In the genomic region with DNA sequence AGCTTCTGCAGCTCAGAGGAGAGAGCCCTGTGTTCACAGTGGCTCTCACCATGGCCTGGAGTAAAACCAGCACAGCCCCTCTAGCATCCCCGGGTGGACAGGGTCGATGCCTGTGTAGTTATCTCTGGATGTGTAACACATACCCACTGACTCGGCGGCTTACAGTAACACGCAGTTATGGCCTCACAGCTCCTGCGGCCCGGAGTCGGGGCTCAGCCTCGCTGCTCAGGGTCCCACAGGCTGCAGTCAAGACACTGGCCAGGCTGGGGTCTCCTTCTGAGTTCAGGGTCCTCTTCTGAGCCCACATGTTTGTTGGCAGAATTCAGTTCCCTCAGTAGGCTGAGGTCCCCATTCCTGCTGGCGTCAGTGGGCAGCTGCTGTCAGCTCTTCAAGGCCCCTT, we compare ENCODE assay signal across 23 cellular contexts. TPM values are rescaled to one million over a fixed set of nuclear protein-coding genes. Genes with fewer than 3 reads are reported as not detected.
A peak's percentile ranks its signal among the peaks of the same experiment; 100 is the strongest.
DNase-seq lines count a peak whose midpoint lies in the region; ATAC-seq and TF ChIP-seq lines count a peak whose summit lies in the region.
"Had no signal": no experiment of that assay in that cellular context is flagged by ENCODE, and none has a peak within 500 bp of the region (broad histone marks: within the 10 kb centered on the region; RNA-seq: fewer than 3 reads in every experiment).

No MANE protein-coding gene starts in this region.

- H3K27me3 ChIP-seq in Panc1 (ENCODE audit: control insufficient read depth, insufficient read depth, low read length) (no peaks in the 10 kb centered on the region), endodermal cell (ENCODE audit: control insufficient read depth, insufficient read depth, low read length, poor library complexity, severe bottlenecking) (no peaks in the 10 kb centered on the region), aorta (ENCODE audit: control insufficient read depth in 1 of 2, insufficient read depth in 2 of 2, low read length in 1 of 2) (no peaks in the 10 kb centered on the region)

- H3K27ac ChIP-seq in Panc1 (ENCODE audit: low read length) (peak overlapping the region; percentile 69), endodermal cell (ENCODE audit: low read depth, low read length) (no peak overlapping the region), aorta (ENCODE audit: low read depth in 1 of 2, low read length in 2 of 2) (peak overlapping the region in 1 of 2 donors; percentile 41)

- H3K9ac ChIP-seq in endodermal cell (ENCODE audit: extremely low read depth, low read length, poor library complexity, severe bottlenecking) = no peak overlapping the region

- POLR2A ChIA-PET in Panc1 (lab: Charles Lee) = no interaction called here

- DNase-seq in Panc1 (ENCODE audit: low read depth, low spot score) = no peak
- DNase-seq in endodermal cell = peak; percentile 51
- no peak for DNase-seq in osteocyte (ENCODE audit: extremely low spot score, unreplicated experiment)
- peak; percentile 30 to 65 for DNase-seq in aorta
- DNase-seq in NAMALWA (ENCODE audit: low spot score) = no peak
- DNase-seq in NCI-H526 treated with DMSO at 0.1 percent for 48 hours (lab: John Stamatoyannopoulos, UW) = no peak
- DNase-seq: AML-193; CD4-positive, CD25-positive, alpha-beta regulatory T cell; DMS53; EL; H7; HFFc6; Kasumi-1; MM.1S; NCI-H1092 treated with DMSO at 0.1 percent for 48 hours; NCI-H2081; NCI-H2171 treated with DMSO at 0.1 percent for 48 hours; NCI-H748 treated with DMSO at 0.1 percent for 48 hours; Right ventricle myocardium superior; SW 1271 had no signal

- H3K9me3 Mint-ChIP-seq in endodermal cell = peaks cover 5% of the 10 kb centered on the region
- no peaks in the 10 kb centered on the region for H3K9me3 Mint-ChIP-seq in osteocyte (ENCODE audit: unreplicated experiment)
- H3K9me3 Mint-ChIP-seq: HFFc6 had no signal

- peak overlapping the region; percentile 94 for H3K27ac Mint-ChIP-seq in endodermal cell
- peak overlapping the region; percentile 31 for H3K27ac Mint-ChIP-seq in osteocyte (ENCODE audit: unreplicated experiment)
- H3K27ac Mint-ChIP-seq: CD4-positive, CD25-positive, alpha-beta regulatory T cell; HFFc6 had no signal

- intact Hi-C loops in Panc1 (cut with micrococcal nuclease; ENCODE audit: unreplicated experiment) (loop anchor here (10.0 kb wide), 1 partner anchor 152 kb away; no protein-coding TSS in a partner anchor), aorta (cut with DNase I) (loop anchor here in 1 of 2 donors (5.0 kb wide), 2 partner anchors 34 to 149 kb away; a partner anchor contains a TSS)

- WGBS in endodermal cell (ENCODE audit: insufficient coverage in 1 of 2, insufficient read length in 1 of 2), 2 experiments = 94 to 95% methylated on average over 10 of the region's 10 CpGs
- WGBS in aorta, 2 donors = 92 to 95% methylated on average over 10 of the region's 10 CpGs

- H3K36me3 Mint-ChIP-seq in endodermal cell (ENCODE audit: low read depth) (peaks cover 15% of the 10 kb centered on the region), osteocyte (ENCODE audit: unreplicated experiment) (no peaks in the 10 kb centered on the region)
- H3K36me3 Mint-ChIP-seq: CD4-positive, CD25-positive, alpha-beta regulatory T cell had no signal

- H3K4me1 Mint-ChIP-seq in endodermal cell (peaks cover 56% of the 10 kb centered on the region), osteocyte (ENCODE audit: unreplicated experiment) (peaks cover 63% of the 10 kb centered on the region)

- TF ChIP-seq CTCF in Panc1 (IDR thresholded peaks at IDR 0.05) = no peak
- no peak for TF ChIP-seq CTCF in endodermal cell (conservative IDR thresholded peaks at IDR 0.05)
- no peak for TF ChIP-seq CTCF in osteocyte (IDR thresholded peaks at IDR 0.05)

- H3K4me3 ChIP-seq in Panc1 (ENCODE audit: low read depth in 2 of 2, low read length in 2 of 2) = no peak overlapping the region
- no peak overlapping the region for H3K4me3 ChIP-seq in endodermal cell (ENCODE audit: low read length)
- H3K4me3 ChIP-seq in aorta (ENCODE audit: low read length in 2 of 2) = no peak overlapping the region

- H3K36me3 ChIP-seq in Panc1 (ENCODE audit: control insufficient read depth, insufficient read depth, low read length) = no peaks in the 10 kb centered on the region; the same call in 1 of the 2 replicates
- peaks cover 32% of the 10 kb centered on the region for H3K36me3 ChIP-seq in endodermal cell (ENCODE audit: control insufficient read depth, insufficient read depth, low read length)
- no peaks in the 10 kb centered on the region for H3K36me3 ChIP-seq in aorta (ENCODE audit: control insufficient read depth in 1 of 2, insufficient read depth in 2 of 2, low read length in 1 of 2)

- H3K9me3 ChIP-seq in Panc1 (ENCODE audit: control insufficient read depth, insufficient read depth, low read depth, low read length) (no peaks in the 10 kb centered on the region), endodermal cell (ENCODE audit: control insufficient read depth, low read length) (peaks cover 5% of the 10 kb centered on the region), aorta (ENCODE audit: control insufficient read depth, low read length) (no peaks in the 10 kb centered on the region)

- H3K4me1 ChIP-seq in Panc1 (ENCODE audit: control insufficient read depth, insufficient read depth, low read length) (peaks cover 39% of the 10 kb centered on the region), endodermal cell (ENCODE audit: control insufficient read depth, insufficient read depth, low read length) (peaks cover 21% of the 10 kb centered on the region), aorta (ENCODE audit: control insufficient read depth in 1 of 2, insufficient read depth in 2 of 2, low read length in 2 of 2) (peaks cover 0 to 4% of the 10 kb centered on the region in 2 donors)

- H3K27me3 Mint-ChIP-seq in endodermal cell (ENCODE audit: insufficient read depth) = no peaks in the 10 kb centered on the region
- H3K27me3 Mint-ChIP-seq in osteocyte (ENCODE audit: unreplicated experiment) = no peaks in the 10 kb centered on the region
- H3K27me3 Mint-ChIP-seq: CD4-positive, CD25-positive, alpha-beta regulatory T cell had no signal

- in situ Hi-C loops in Panc1 (cut with HindIII; ENCODE audit: low pct_unique_long_range_greater_than_20kb, low sequenced_read_pairs) = no loop called here

- CTCF ChIA-PET in Panc1 (lab: Charles Lee) = interaction anchor here (0.5 to 1.3 kb wide), 2 partner anchors 8 to 178 kb away, joined by 3 read pairs; no protein-coding TSS in a partner anchor

- no peak overlapping the region for H3K4me3 Mint-ChIP-seq in endodermal cell
- H3K4me3 Mint-ChIP-seq in osteocyte (ENCODE audit: unreplicated experiment) = no peak overlapping the region
- H3K4me3 Mint-ChIP-seq: CD4-positive, CD25-positive, alpha-beta regulatory T cell; HFFc6 had no signal

- no TSS peak for BruUV-seq in Panc1 (replicated peaks; lab: Mats Ljungman, UMichigan)

- ATAC-seq in Panc1 (no peak), aorta (ENCODE audit: low FRiP score) (no peak), HG02840 (IDR thresholded peaks at IDR 0.05; ENCODE audit: low FRiP score, unreplicated experiment) (no peak)

RNA-seq across cellular contexts. Expression of a gene that starts 2.5 kb away (rescaled TPM):
- total RNA-seq in Panc1 (2021; ENCODE audit: unreplicated experiment) (23.6 TPM), endodermal cell (100 to 1,000 TPM; 235 to 369 TPM), osteocyte (3.9 and 5.2 TPM in 2 replicates), aorta (1 to 10 TPM; 3.7 to 4.5 TPM)
- polyA plus RNA-seq in Panc1 (2012; ENCODE audit: insufficient read length) = 8.5 TPM
- 37.5 TPM for polyA plus RNA-seq in endodermal cell (2013, experiment 1 of 2)
- 35.9 TPM for polyA plus RNA-seq in endodermal cell (2013, experiment 2 of 2)
- polyA plus RNA-seq in aorta = 10 to 100 TPM; 11.1 to 22.3 TPM
- total RNA-seq: CD4-positive, CD25-positive, alpha-beta regulatory T cell; OCI-LY7 had no signal
- polyA plus RNA-seq: CD4-positive, CD25-positive, alpha-beta regulatory T cell had no signal

RNA-seq across cellular contexts. Expression of a gene that starts 26.7 kb away (rescaled TPM):
- total RNA-seq in Panc1 (2021; ENCODE audit: unreplicated experiment) (not detected), endodermal cell (not detected), osteocyte (not detected in 2 replicates), aorta (not detected)
- polyA plus RNA-seq in Panc1 (2012; ENCODE audit: insufficient read length) = not detected
- not detected for polyA plus RNA-seq in endodermal cell (2013, experiment 1 of 2)
- polyA plus RNA-seq in endodermal cell (2013, experiment 2 of 2) = not detected
- polyA plus RNA-seq in aorta = not detected
- total RNA-seq: CD4-positive, CD25-positive, alpha-beta regulatory T cell; H7; HFFc6; NCI-H460; OCI-LY7; Right ventricle myocardium superior had no signal
- polyA plus RNA-seq: CD4-positive, CD25-positive, alpha-beta regulatory T cell had no signal

RNA-seq across cellular contexts. Expression of a gene that starts 34.4 kb away (rescaled TPM):
- 121 TPM for total RNA-seq in Panc1 (2021; ENCODE audit: unreplicated experiment)
- polyA plus RNA-seq in Panc1 (2012; ENCODE audit: insufficient read length) = 61.9 TPM
- 100 to 1,000 TPM; 102 to 132 TPM for total RNA-seq in endodermal cell
- 54.2 TPM for polyA plus RNA-seq in endodermal cell (2013, experiment 1 of 2)
- polyA plus RNA-seq in endodermal cell (2013, experiment 2 of 2) = 58.4 TPM
- total RNA-seq in osteocyte = 78.9 and 79.9 TPM in 2 replicates
- 100 to 1,000 TPM; 234 to 348 TPM for total RNA-seq in aorta
- polyA plus RNA-seq in aorta = 100 to 1,000 TPM; 100 to 105 TPM

Comparison
In these comparisons a context has a peak if more than half of its experiments do, and no peak if none do; other contexts are left out.
1. DNase-seq: peak in endodermal cell (single experiment) and aorta (2 of 2); none in Panc1 (single experiment), osteocyte (single experiment), NAMALWA (single experiment) and NCI-H526 treated with DMSO at 0.1 percent for 48 hours (single experiment).